16 cellular contexts compared by ENCODE assay signal in genomic region chr7:1735262-1735661, GRCh38.
DNase-seq lines count a peak whose midpoint lies in the region; ATAC-seq, FAIRE-seq and TF ChIP-seq lines count a peak whose summit lies in the region.
"Had no signal": no experiment of that assay in that cellular context is flagged by ENCODE, and none has a peak within 500 bp of the region (broad histone marks: within the 10 kb centered on the region; RNA-seq: fewer than 3 reads in every experiment).

No MANE protein-coding gene starts in this region.

- no peaks in the 10 kb centered on the region for H3K23me2 ChIP-seq in H1 (ENCODE audit: low read depth, low read length)

- TF ChIP-seq POLR2A in HCT116 (IDR thresholded peaks at IDR 0.05; ENCODE audit: borderline replicate concordance, extremely low read depth, insufficient read depth, insufficient read length) = peak; percentile 21
- no peak for TF ChIP-seq POLR2A in H1 (IDR thresholded peaks at IDR 0.05; ENCODE audit: control extremely low read depth in 1 of 2, low read depth in 2 of 2, low read length in 2 of 2)

- H3K79me1 ChIP-seq in H1 (ENCODE audit: low read depth, low read length) = no peaks in the 10 kb centered on the region

- RAD21 ChIA-PET in HCT116 (lab: Charles Lee; ENCODE audit: low non-redundant PET in 1 of 2, low total read pairs in 2 of 2, uncharacterized antibody in 2 of 2, unreplicated experiment in 2 of 2) = no interaction called here

- H3K4me3 ChIP-seq in H7 (ENCODE audit: insufficient read depth, low read depth, low read length) (no peak overlapping the region), HCT116 (replicated peaks in 1 of 2; ENCODE audit: low read depth in 1 of 2, low read length in 2 of 2) (no peak overlapping the region), H1 (ENCODE audit: extremely low read depth in 1 of 4, insufficient read depth in 2 of 4, low read depth in 3 of 4, low read length in 4 of 4) (no peak overlapping the region)
- H3K4me3 ChIP-seq: A549 had no signal

- 0 out of 2 replicates have a peak overlapping the region, but pooled peaks have one; percentile 16 for H2BK5ac ChIP-seq in H1 (ENCODE audit: low read depth, low read length)

- H3K27me3 ChIP-seq in H7 (ENCODE audit: control insufficient read depth, insufficient read depth, low read length) (no peaks in the 10 kb centered on the region), HCT116 (ENCODE audit: insufficient read depth, low read length) (peaks cover 24% of the 10 kb centered on the region; the same call in 1 of the 2 replicates), H1 (replicated peaks in 1 of 4; ENCODE audit: control insufficient read depth in 3 of 4, extremely low read depth in 1 of 4, insufficient read depth in 3 of 4, low read length in 3 of 4) (no peaks in the 10 kb centered on the region; a peak in 1 of 7 replicates)

- H3K18ac ChIP-seq in H1 (ENCODE audit: extremely low read depth, low read length) = no peak overlapping the region; the same call in 1 of the 2 replicates

- H3K4me1 ChIP-seq in HCT116 (ENCODE audit: control insufficient read depth in 1 of 2, insufficient read depth in 2 of 2, low read length in 2 of 2) (peaks cover 5 to 10% of the 10 kb centered on the region in 2 experiments; a peak in 1 of 4 replicates), H1 (replicated peaks in 1 of 4; ENCODE audit: control insufficient read depth in 3 of 4, insufficient read depth in 4 of 4, low read length in 3 of 4) (peaks cover 0 to 3% (median 0%) of the 10 kb centered on the region in 4 experiments; a peak in 3 of 7 replicates)
- H3K4me1 ChIP-seq: A549 had no signal

- 0 out of 2 replicates have a peak, but pooled peaks have one; percentile 3 for ATAC-seq in HCT116
- ATAC-seq: A549; CD8-positive, alpha-beta T cell had no signal

- no peak for TF ChIP-seq EP300 in H1 (IDR thresholded peaks at IDR 0.05; ENCODE audit: borderline replicate concordance in 1 of 2, low read depth in 2 of 2, low read length in 2 of 2)

- H2BK120ac ChIP-seq in H1 (replicated peaks; ENCODE audit: low read depth, low read length) = no peak overlapping the region

- H2BK12ac ChIP-seq in H1 (ENCODE audit: low read depth, low read length) = no peak overlapping the region

- H3K79me2 ChIP-seq in HCT116 (ENCODE audit: insufficient read depth, low read length) = peaks cover 13% of the 10 kb centered on the region
- no peaks in the 10 kb centered on the region for H3K79me2 ChIP-seq in H1 (ENCODE audit: control insufficient read depth in 1 of 2, insufficient read depth in 2 of 2, low read length in 2 of 2)

- H3K9me2 ChIP-seq in HCT116 (ENCODE audit: insufficient read depth) = no peaks in the 10 kb centered on the region

- no peak overlapping the region for H4K5ac ChIP-seq in H1 (ENCODE audit: insufficient read length, low read depth, low read length)

- 0 out of 2 replicates have a peak overlapping the region, but pooled peaks have one; percentile 24 for H2AK5ac ChIP-seq in H1 (ENCODE audit: low read depth, low read length)

- no peaks in the 10 kb centered on the region; the same call in 1 of the 2 replicates for H4K20me1 ChIP-seq in HCT116 (ENCODE audit: insufficient read depth)
- no peaks in the 10 kb centered on the region for H4K20me1 ChIP-seq in H1 (replicated peaks in 1 of 2; ENCODE audit: control insufficient read depth in 1 of 2, insufficient read depth in 2 of 2, low read length in 2 of 2)

- POLR2A ChIA-PET in HCT116 (lab: Charles Lee) = no interaction called here
- POLR2A ChIA-PET in H1 (lab: Charles Lee; ENCODE audit: partially characterized antibody) = no interaction called here

- H2AFZ ChIP-seq in HCT116 (ENCODE audit: low read depth, low read length, poor library complexity, severe bottlenecking) (no peak overlapping the region), H1 (ENCODE audit: low read length) (no peak overlapping the region)

- H3K36me3 ChIP-seq in H7 (replicated peaks; ENCODE audit: control insufficient read depth, insufficient read depth, low read length) (no peaks in the 10 kb centered on the region), HCT116 (ENCODE audit: control insufficient read depth in 1 of 2, insufficient read depth in 2 of 2, low read length in 2 of 2) (peaks cover 0 to 12% of the 10 kb centered on the region in 2 experiments; a peak in 1 of 4 replicates), H1 (ENCODE audit: control insufficient read depth in 2 of 4, insufficient read depth in 4 of 4, low read length in 3 of 4) (no peaks in the 10 kb centered on the region)

- H4K8ac ChIP-seq in H1 (ENCODE audit: extremely low read depth, insufficient read depth, low read length) = no peak overlapping the region

- CTCF ChIA-PET in HCT116 (lab: Charles Lee) = no interaction called here
- CTCF ChIA-PET in H1 (lab: Charles Lee; ENCODE audit: partially characterized antibody) = interaction anchor here (1.5 kb wide), 1 partner anchor 32 kb away, joined by 3 read pairs; no protein-coding TSS in a partner anchor

- H3K4me2 ChIP-seq in HCT116 (ENCODE audit: low read length) = no peak overlapping the region
- H3K4me2 ChIP-seq in H1 (ENCODE audit: insufficient read depth in 1 of 2, low read depth in 2 of 2, low read length in 2 of 2) = no peak overlapping the region
- H3K4me2 ChIP-seq: A549 had no signal

- H3K27ac ChIP-seq in HCT116 (ENCODE audit: low read depth, low read length) = no peak overlapping the region
- H3K27ac ChIP-seq in H1 (ENCODE audit: low read depth, low read length) = no peak overlapping the region
- H3K27ac ChIP-seq: A549 had no signal

- BruUV-seq in HCT116 (replicated peaks; lab: Mats Ljungman, UMichigan) = no TSS peak

- H3K56ac ChIP-seq in H1 (replicated peaks; ENCODE audit: insufficient read length, low read depth, low read length) = no peak overlapping the region

- H3K4ac ChIP-seq in H1 (replicated peaks; ENCODE audit: insufficient read length, low read depth, low read length) = no peak overlapping the region

- no peak overlapping the region for H2BK15ac ChIP-seq in H1 (ENCODE audit: low read length)

- no peak overlapping the region for H3K14ac ChIP-seq in H1 (ENCODE audit: insufficient read length)

- H3K9me3 ChIP-seq in HCT116 (ENCODE audit: control insufficient read depth in 1 of 2, insufficient read depth in 1 of 2, low read depth in 1 of 2, low read length in 2 of 2) (no peaks in the 10 kb centered on the region), H1 (ENCODE audit: insufficient read depth in 2 of 2, low read depth in 1 of 2, low read length in 1 of 2) (no peaks in the 10 kb centered on the region)

- intact Hi-C loops in HCT116 (cut with micrococcal nuclease) = loop anchor here (10.0 kb wide), 1 partner anchor 160 kb away; the partner anchor contains the start of gene PSMG3

- FAIRE-seq in H1 (lab: Jason Lieb, UNC) = no peak
- FAIRE-seq: A549, D721Med, G401.6, GM12891 had no signal

- no peak overlapping the region for H2BK20ac ChIP-seq in H1 (ENCODE audit: low read length)

- H4K91ac ChIP-seq in H1 (replicated peaks; ENCODE audit: insufficient read length, low read length) = no peak overlapping the region

- no peak overlapping the region for H3K9ac ChIP-seq in HCT116 (ENCODE audit: low read length)
- no peak overlapping the region for H3K9ac ChIP-seq in H1 (replicated peaks in 1 of 4; ENCODE audit: extremely low read depth in 1 of 4, low read depth in 3 of 4, low read length in 3 of 4)

- no peak overlapping the region for H3K23ac ChIP-seq in H1 (ENCODE audit: insufficient read length)

- TF ChIP-seq CTCF in HCT116 (IDR thresholded peaks at IDR 0.05 in 2 of 3, conservative IDR thresholded peaks at IDR 0.05 in 1 of 3; ENCODE audit: borderline replicate concordance in 1 of 3, insufficient read depth in 1 of 3, low read depth in 2 of 3, low read length in 2 of 3) = no peak
- TF ChIP-seq CTCF in H1 (IDR thresholded peaks at IDR 0.05; ENCODE audit: control extremely low read depth in 1 of 3, insufficient read depth in 1 of 3, low read depth in 1 of 3, low read length in 3 of 3) = no peak

- peak; percentile 47 for DNase-seq in NCI-H345 treated with DMSO at 0.1 percent for 48 hours (lab: John Stamatoyannopoulos, UW; ENCODE audit: unreplicated experiment)
- no peak for DNase-seq in NCI-H345 (lab: John Stamatoyannopoulos, UW)
- DNase-seq in H7 = peak; percentile 72
- no peak for DNase-seq in HCT116 (ENCODE audit: low read depth, low spot score)
- DNase-seq in H1 (ENCODE audit: low read depth in 1 of 2, low spot score in 2 of 2) = no peak
- DNase-seq in globus pallidus (ENCODE audit: low spot score) = no peak
- DNase-seq in NCI-H82 (lab: John Stamatoyannopoulos, UW) = no peak
- DNase-seq: CD8-positive, alpha-beta T cell; COR-L47; DMS153; DMS79 treated with DMSO at 0.1 percent for 48 hours; EL had no signal

- 71% methylated on average over 6 of the region's 14 CpGs; no CpG with 5 or more reads in 1 of the 2 experiments for WGBS in H1 (ENCODE audit: extremely low coverage in 1 of 2, insufficient coverage in 1 of 2, insufficient read length in 1 of 2, insufficient replicate concordance in 2 of 2, low coverage in 1 of 2, low lambda C conversion rate in 2 of 2, missing lambda C conversion rate in 1 of 2), 2 experiments

- TF ChIP-seq RAD21 in HCT116 (IDR thresholded peaks at IDR 0.05; ENCODE audit: low read depth) (no peak), H1 (IDR thresholded peaks at IDR 0.05 in 1 of 2, conservative IDR thresholded peaks at IDR 0.05 in 1 of 2; ENCODE audit: low read depth in 2 of 2, low read length in 2 of 2) (no peak)

TF ChIP-seq in HCT116, 20 proteins besides CTCF, POLR2A, EP300 and RAD21 (continues in another document):
- TF ChIP-seq SP1 (IDR thresholded peaks at IDR 0.05; ENCODE audit: low read depth) (no peak), ATF3 (IDR thresholded peaks at IDR 0.05) (no peak), CBX3 (IDR thresholded peaks at IDR 0.05; ENCODE audit: low read depth) (no peak), MAX (IDR thresholded peaks at IDR 0.05) (no peak)

TF ChIP-seq in H1, 55 proteins besides CTCF, POLR2A, EP300 and RAD21:
- TF ChIP-seq BACH1 (IDR thresholded peaks at IDR 0.05; ENCODE audit: low read length) (no peak), GTF2F1 (IDR thresholded peaks at IDR 0.05; ENCODE audit: borderline replicate concordance, low read depth, low read length) (no peak), TBP (IDR thresholded peaks at IDR 0.05; ENCODE audit: low read depth, low read length) (no peak)

Comparison
In these comparisons a context has a peak if more than half of its experiments do, and no peak if none do; other contexts are left out.
1. DNase-seq: peak in NCI-H345 treated with DMSO at 0.1 percent for 48 hours (single experiment) and H7 (single experiment); none in NCI-H345 (single experiment), HCT116 (single experiment), H1 (0 of 2), globus pallidus (single experiment) and NCI-H82 (single experiment).